Comparison of ENCODE assay signal across 8 cellular contexts in genomic region chr1:8169364-8170058, GRCh38.
A peak's percentile ranks its signal among the peaks of the same experiment; 100 is the strongest.
DNase-seq lines count a peak whose midpoint lies in the region; TF ChIP-seq lines count a peak whose summit lies in the region.

No MANE protein-coding gene starts in this region.

- H3K27me3 Mint-ChIP-seq in endodermal cell (ENCODE audit: insufficient read depth) = no peaks in the 10 kb centered on the region

- H3K36me3 ChIP-seq in endodermal cell (ENCODE audit: control insufficient read depth, insufficient read depth, low read length) (no peaks in the 10 kb centered on the region), muscle layer of colon (ENCODE audit: insufficient read depth, low read length) (no peaks in the 10 kb centered on the region), transverse colon (no peaks in the 10 kb centered on the region)

- H3K27me3 ChIP-seq in endodermal cell (ENCODE audit: control insufficient read depth, insufficient read depth, low read length, poor library complexity, severe bottlenecking) (no peaks in the 10 kb centered on the region), muscle layer of colon (ENCODE audit: control insufficient read depth in 1 of 2, insufficient read depth in 2 of 2, low read length in 2 of 2) (no peaks in the 10 kb centered on the region), transverse colon (no peaks in the 10 kb centered on the region)

- TF ChIP-seq CTCF in GM20000 (IDR thresholded peaks at IDR 0.05; ENCODE audit: extremely low read depth, missing control alignments) (no peak), VCaP (conservative IDR thresholded peaks at IDR 0.05) (no peak), endodermal cell (conservative IDR thresholded peaks at IDR 0.05) (no peak), transverse colon (IDR thresholded peaks at IDR 0.05) (peak in 1 of 5 experiments; percentile 41)

- H3K4me1 Mint-ChIP-seq in endodermal cell = peaks cover 30% of the 10 kb centered on the region

- peak overlapping the region; percentile 4 for H3K4me3 Mint-ChIP-seq in endodermal cell

- no peaks in the 10 kb centered on the region for H3K36me3 Mint-ChIP-seq in endodermal cell (ENCODE audit: low read depth)

- intact Hi-C loops in transverse colon (cut with DNase I; ENCODE audit: low total_unique reads) = loop anchor here (5.0 kb wide), 1 partner anchor 37 kb away; no protein-coding TSS in a partner anchor

- DNase-seq in CMK (ENCODE audit: low read depth) = peak; percentile 24
- peak; percentile 66 for DNase-seq in GM20000 (ENCODE audit: low spot score)
- peak; percentile 68 for DNase-seq in NCI-H1436 (lab: John Stamatoyannopoulos, UW)
- DNase-seq in endodermal cell = no peak
- peak; percentile 67 for DNase-seq in transverse colon
- DNase-seq in NK-92 treated with Interleukin-12 subunit alpha and Interleukin-12 subunit beta, amount 100 ng/mL, for 24 hours (lab: John Stamatoyannopoulos, UW) = no peak

- H3K27ac ChIP-seq in VCaP (peak overlapping the region; percentile 100), endodermal cell (ENCODE audit: low read depth, low read length) (peak overlapping the region; percentile 36), muscle layer of colon (ENCODE audit: low read depth, low read length) (peak overlapping the region; percentile 91), transverse colon (peak overlapping the region; percentile 74 to 83 (median 78))

- peak overlapping the region; percentile 92 for H3K27ac Mint-ChIP-seq in endodermal cell

- 82% methylated on average over 8 to 9 of the region's 9 CpGs for WGBS in endodermal cell (ENCODE audit: insufficient coverage in 1 of 2, insufficient read length in 1 of 2), 2 experiments
- 23 to 28% methylated on average over 7 to 9 of the region's 9 CpGs for WGBS in transverse colon (ENCODE audit: low coverage in 1 of 2), 2 donors

- H3K4me3 ChIP-seq in endodermal cell (ENCODE audit: low read length) = no peak overlapping the region
- H3K4me3 ChIP-seq in muscle layer of colon (ENCODE audit: low read depth in 1 of 2, low read length in 2 of 2) = peak overlapping the region in 1 of 2 donors; percentile 43
- H3K4me3 ChIP-seq in transverse colon = no peak overlapping the region

- in situ Hi-C loops in transverse colon (cut with MboI; ENCODE audit: low pct_ligation_motif_present in 1 of 4, low pct_unique_long_range_greater_than_20kb in 1 of 4, low sequenced_read_pairs in 3 of 4) = no loop called here

- H3K9me3 ChIP-seq in endodermal cell (ENCODE audit: control insufficient read depth, low read length) = no peaks in the 10 kb centered on the region
- H3K9me3 ChIP-seq in muscle layer of colon (ENCODE audit: low read length) = no peaks in the 10 kb centered on the region
- no peaks in the 10 kb centered on the region for H3K9me3 ChIP-seq in transverse colon

- no peak for TF ChIP-seq POLR2A in transverse colon (IDR thresholded peaks at IDR 0.05)

- H3K9ac ChIP-seq in endodermal cell (ENCODE audit: extremely low read depth, low read length, poor library complexity, severe bottlenecking) (peak overlapping the region; percentile 13), muscle layer of colon (ENCODE audit: low read length) (no peak overlapping the region)

- H3K9me3 Mint-ChIP-seq in endodermal cell = peaks cover 4% of the 10 kb centered on the region

- peaks cover 13% of the 10 kb centered on the region for H3K4me1 ChIP-seq in endodermal cell (ENCODE audit: control insufficient read depth, insufficient read depth, low read length)
- peaks cover 33% of the 10 kb centered on the region for H3K4me1 ChIP-seq in muscle layer of colon (ENCODE audit: insufficient read depth, low read length)
- H3K4me1 ChIP-seq in transverse colon = peaks cover 14 to 30% (median 21%) of the 10 kb centered on the region in 4 donors

- peak; percentile 80 for TF ChIP-seq EP300 in transverse colon (IDR thresholded peaks at IDR 0.05; ENCODE audit: low read depth)

Comparison
In these comparisons a context has a peak if more than half of its experiments do, and no peak if none do; other contexts are left out.
1. DNase-seq: peak in CMK (single experiment), GM20000 (single experiment), NCI-H1436 (single experiment) and transverse colon (single experiment); none in endodermal cell (single experiment) and NK-92 treated with Interleukin-12 subunit alpha and Interleukin-12 subunit beta, amount 100 ng/mL, for 24 hours (single experiment).
2. H3K27ac ChIP-seq: peak in every context shown above with its lines; median percentile 100 in VCaP; 91 in muscle layer of colon; 78 in transverse colon; 36 in endodermal cell.